Comparison of ENCODE assay signal across 1 cellular context in the genomic region with DNA sequence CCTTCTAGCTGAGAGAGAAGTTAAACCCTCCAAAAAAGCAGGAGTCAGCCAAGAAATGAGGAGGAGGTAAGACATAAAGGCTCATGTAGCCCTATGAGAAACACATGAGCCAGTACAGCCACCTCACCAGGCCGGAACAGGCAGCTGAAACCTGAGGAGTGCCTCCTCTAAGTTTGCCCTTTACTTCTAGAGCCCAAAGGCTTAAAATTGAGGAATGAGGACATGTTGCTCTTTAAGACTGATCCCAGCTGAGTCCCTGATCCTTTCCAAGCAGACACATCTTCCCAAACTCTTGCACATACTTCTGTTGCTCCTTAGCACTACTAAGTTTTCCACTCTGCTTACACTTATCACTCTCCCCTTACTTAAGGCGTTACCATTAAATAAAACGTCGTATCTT.
TF ChIP-seq lines count a peak whose summit lies in the region.

No MANE protein-coding gene starts in this region.

TF ChIP-seq in GM23338, 12 proteins besides CTCF, POLR2A, EP300 and RAD21 (continued from another document):
- TF ChIP-seq, protein P1, sequence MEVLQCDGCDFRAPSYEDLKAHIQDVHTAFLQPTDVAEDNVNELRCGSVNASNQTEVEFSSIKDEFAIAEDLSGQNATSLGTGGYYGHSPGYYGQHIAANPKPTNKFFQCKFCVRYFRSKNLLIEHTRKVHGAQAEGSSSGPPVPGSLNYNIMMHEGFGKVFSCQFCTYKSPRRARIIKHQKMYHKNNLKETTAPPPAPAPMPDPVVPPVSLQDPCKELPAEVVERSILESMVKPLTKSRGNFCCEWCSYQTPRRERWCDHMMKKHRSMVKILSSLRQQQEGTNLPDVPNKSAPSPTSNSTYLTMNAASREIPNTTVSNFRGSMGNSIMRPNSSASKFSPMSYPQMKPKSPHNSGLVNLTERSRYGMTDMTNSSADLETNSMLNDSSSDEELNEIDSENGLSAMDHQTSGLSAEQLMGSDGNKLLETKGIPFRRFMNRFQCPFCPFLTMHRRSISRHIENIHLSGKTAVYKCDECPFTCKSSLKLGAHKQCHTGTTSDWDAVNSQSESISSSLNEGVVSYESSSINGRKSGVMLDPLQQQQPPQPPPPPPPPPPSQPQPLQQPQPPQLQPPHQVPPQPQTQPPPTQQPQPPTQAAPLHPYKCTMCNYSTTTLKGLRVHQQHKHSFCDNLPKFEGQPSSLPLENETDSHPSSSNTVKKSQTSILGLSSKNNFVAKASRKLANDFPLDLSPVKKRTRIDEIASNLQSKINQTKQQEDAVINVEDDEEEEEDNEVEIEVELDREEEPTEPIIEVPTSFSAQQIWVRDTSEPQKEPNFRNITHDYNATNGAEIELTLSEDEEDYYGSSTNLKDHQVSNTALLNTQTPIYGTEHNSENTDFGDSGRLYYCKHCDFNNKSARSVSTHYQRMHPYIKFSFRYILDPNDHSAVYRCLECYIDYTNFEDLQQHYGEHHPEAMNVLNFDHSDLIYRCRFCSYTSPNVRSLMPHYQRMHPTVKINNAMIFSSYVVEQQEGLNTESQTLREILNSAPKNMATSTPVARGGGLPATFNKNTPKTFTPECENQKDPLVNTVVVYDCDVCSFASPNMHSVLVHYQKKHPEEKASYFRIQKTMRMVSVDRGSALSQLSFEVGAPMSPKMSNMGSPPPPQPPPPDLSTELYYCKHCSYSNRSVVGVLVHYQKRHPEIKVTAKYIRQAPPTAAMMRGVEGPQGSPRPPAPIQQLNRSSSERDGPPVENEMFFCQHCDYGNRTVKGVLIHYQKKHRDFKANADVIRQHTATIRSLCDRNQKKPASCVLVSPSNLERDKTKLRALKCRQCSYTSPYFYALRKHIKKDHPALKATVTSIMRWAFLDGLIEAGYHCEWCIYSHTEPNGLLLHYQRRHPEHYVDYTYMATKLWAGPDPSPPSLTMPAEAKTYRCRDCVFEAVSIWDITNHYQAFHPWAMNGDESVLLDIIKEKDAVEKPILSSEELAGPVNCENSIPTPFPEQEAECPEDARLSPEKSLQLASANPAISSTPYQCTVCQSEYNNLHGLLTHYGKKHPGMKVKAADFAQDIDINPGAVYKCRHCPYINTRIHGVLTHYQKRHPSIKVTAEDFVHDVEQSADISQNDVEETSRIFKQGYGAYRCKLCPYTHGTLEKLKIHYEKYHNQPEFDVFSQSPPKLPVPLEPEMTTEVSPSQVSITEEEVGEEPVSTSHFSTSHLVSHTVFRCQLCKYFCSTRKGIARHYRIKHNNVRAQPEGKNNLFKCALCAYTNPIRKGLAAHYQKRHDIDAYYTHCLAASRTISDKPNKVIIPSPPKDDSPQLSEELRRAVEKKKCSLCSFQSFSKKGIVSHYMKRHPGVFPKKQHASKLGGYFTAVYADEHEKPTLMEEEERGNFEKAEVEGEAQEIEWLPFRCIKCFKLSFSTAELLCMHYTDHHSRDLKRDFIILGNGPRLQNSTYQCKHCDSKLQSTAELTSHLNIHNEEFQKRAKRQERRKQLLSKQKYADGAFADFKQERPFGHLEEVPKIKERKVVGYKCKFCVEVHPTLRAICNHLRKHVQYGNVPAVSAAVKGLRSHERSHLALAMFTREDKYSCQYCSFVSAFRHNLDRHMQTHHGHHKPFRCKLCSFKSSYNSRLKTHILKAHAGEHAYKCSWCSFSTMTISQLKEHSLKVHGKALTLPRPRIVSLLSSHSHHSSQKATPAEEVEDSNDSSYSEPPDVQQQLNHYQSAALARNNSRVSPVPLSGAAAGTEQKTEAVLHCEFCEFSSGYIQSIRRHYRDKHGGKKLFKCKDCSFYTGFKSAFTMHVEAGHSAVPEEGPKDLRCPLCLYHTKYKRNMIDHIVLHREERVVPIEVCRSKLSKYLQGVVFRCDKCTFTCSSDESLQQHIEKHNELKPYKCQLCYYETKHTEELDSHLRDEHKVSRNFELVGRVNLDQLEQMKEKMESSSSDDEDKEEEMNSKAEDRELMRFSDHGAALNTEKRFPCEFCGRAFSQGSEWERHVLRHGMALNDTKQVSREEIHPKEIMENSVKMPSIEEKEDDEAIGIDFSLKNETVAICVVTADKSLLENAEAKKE (CRISPR knock-in tag; IDR thresholded peaks at IDR 0.05), result no peak
- no peak for TF ChIP-seq EZH2 (IDR thresholded peaks at IDR 0.05; ENCODE audit: low read depth, unreplicated experiment)
